In the genomic region with DNA sequence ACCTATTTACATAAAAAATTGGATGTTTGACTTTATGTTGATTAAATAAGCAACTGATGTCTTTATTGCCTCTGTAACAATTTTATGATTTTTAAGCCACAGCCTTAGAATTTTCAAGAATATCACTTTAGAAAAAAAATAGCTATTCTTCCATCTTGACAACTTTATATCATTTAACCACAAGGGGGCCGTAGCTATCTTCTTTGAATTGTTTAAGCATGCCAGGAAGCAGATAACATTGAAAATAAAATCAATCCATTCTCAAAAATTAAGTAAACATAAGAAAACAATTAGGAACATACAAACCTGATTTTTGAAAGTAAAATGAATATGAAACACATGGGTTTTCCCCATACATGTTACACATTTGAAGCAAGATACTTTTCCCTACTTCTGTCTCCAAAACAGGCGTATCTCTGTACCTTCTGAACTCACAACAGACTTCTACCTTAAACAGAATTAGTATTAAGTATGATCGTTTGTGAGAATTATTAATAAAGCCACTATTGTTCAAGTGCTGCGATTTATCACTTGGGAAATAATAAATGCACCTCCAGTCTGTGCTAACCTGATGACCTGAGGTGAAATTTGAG, we compare ENCODE assay signal across 8 cellular contexts.
DNase-seq lines count a peak whose midpoint lies in the region; ATAC-seq and TF ChIP-seq lines count a peak whose summit lies in the region.

No MANE protein-coding gene starts in this region.

- H4K20me1 ChIP-seq in fibroblast of lung (ENCODE audit: control insufficient read depth, extremely low read depth, insufficient read depth, low read length) (no peaks in the 10 kb centered on the region), smooth muscle cell (ENCODE audit: low read depth) (no peaks in the 10 kb centered on the region)

- in situ Hi-C loops in G401 (cut with HindIII; ENCODE audit: low sequenced_read_pairs), result no loop called here

- H3K79me2 ChIP-seq in fibroblast of lung (ENCODE audit: control insufficient read depth, insufficient read depth, low read length) (no peaks in the 10 kb centered on the region), smooth muscle cell (ENCODE audit: low read depth) (no peaks in the 10 kb centered on the region)

- peak; percentile 71 for DNase-seq in G401 (ENCODE audit: low spot score)
- peak; percentile 61 for DNase-seq in LoVo (ENCODE audit: low spot score)
- DNase-seq in RPMI7951 (ENCODE audit: low read depth), result peak; percentile 37
- DNase-seq in fibroblast of lung (ENCODE audit: low read depth in 2 of 2), result peak; percentile 25 to 72
- DNase-seq in smooth muscle cell (lab: John Stamatoyannopoulos, UW; ENCODE audit: unreplicated experiment), result no peak
- DNase-seq in activated effector memory CD4-positive, alpha-beta T cell treated with anti-CD3 and anti-CD28 coated beads, Interleukin-2, amount 50 U/mL, for 16 hours, result no peak

- H3K27me3 ChIP-seq in fibroblast of lung (ENCODE audit: control insufficient read depth, insufficient read depth, low read length) (no peaks in the 10 kb centered on the region), smooth muscle cell (ENCODE audit: low read depth) (no peaks in the 10 kb centered on the region)

- H3K4me1 ChIP-seq in fibroblast of lung (ENCODE audit: control insufficient read depth, extremely low read depth, insufficient read depth, low read length) (no peaks in the 10 kb centered on the region), smooth muscle cell (ENCODE audit: low read depth) (no peaks in the 10 kb centered on the region)

- H3K36me3 ChIP-seq in fibroblast of lung (ENCODE audit: control insufficient read depth, insufficient read depth, low read length), result no peaks in the 10 kb centered on the region
- H3K36me3 ChIP-seq in smooth muscle cell (ENCODE audit: low read depth), result no peaks in the 10 kb centered on the region

- H2AFZ ChIP-seq in fibroblast of lung (ENCODE audit: low read length), result no peak overlapping the region
- H2AFZ ChIP-seq in smooth muscle cell (ENCODE audit: low read depth), result no peak overlapping the region

- H3K4me3 ChIP-seq in fibroblast of lung (replicated peaks in 1 of 4; ENCODE audit: control extremely low read depth in 1 of 4, insufficient read depth in 1 of 4, low read depth in 3 of 4, low read length in 4 of 4) (no peak overlapping the region), smooth muscle cell (no peak overlapping the region)

- ATAC-seq in HG03280 (IDR thresholded peaks at IDR 0.05; ENCODE audit: unreplicated experiment) (no peak), GM21576 (IDR thresholded peaks at IDR 0.05; ENCODE audit: unreplicated experiment) (no peak)

- H3F3A ChIP-seq in smooth muscle cell (ENCODE audit: low read depth), result no peaks in the 10 kb centered on the region

- 44% methylated on average over 4 of the region's 4 CpGs for WGBS in smooth muscle cell (ENCODE audit: low lambda C conversion rate)

- no peaks in the 10 kb centered on the region for H3K9me3 ChIP-seq in fibroblast of lung (ENCODE audit: control insufficient read depth, insufficient read depth, low read depth, low read length)
- no peaks in the 10 kb centered on the region for H3K9me3 ChIP-seq in smooth muscle cell (replicated peaks; ENCODE audit: low read depth)

- no peak overlapping the region for H3K9ac ChIP-seq in fibroblast of lung (ENCODE audit: insufficient read depth, low read length)
- no peak overlapping the region for H3K9ac ChIP-seq in smooth muscle cell (ENCODE audit: low read depth)

- no peak overlapping the region for H3K27ac ChIP-seq in fibroblast of lung (ENCODE audit: insufficient read depth, low read length)
- no peak overlapping the region for H3K27ac ChIP-seq in smooth muscle cell (ENCODE audit: low read depth)

- TF ChIP-seq CTCF in fibroblast of lung (conservative IDR thresholded peaks at IDR 0.05 in 1 of 2, IDR thresholded peaks at IDR 0.05 in 1 of 2; ENCODE audit: low read depth in 1 of 2, low read length in 2 of 2) (peak; percentile 15 to 49), smooth muscle cell (IDR thresholded peaks at IDR 0.05; ENCODE audit: borderline replicate concordance, insufficient read depth, poor library complexity, severe bottlenecking) (peak; percentile 74)

- H3K4me2 ChIP-seq in fibroblast of lung (ENCODE audit: extremely low read depth, insufficient read depth, low read length) (no peak overlapping the region), smooth muscle cell (no peak overlapping the region)

Comparison
In these comparisons a context has a peak if more than half of its experiments do, and no peak if none do; other contexts are left out.
1. DNase-seq: peak in G401 (single experiment), LoVo (single experiment), RPMI7951 (single experiment) and fibroblast of lung (2 of 2); none in smooth muscle cell (single experiment) and activated effector memory CD4-positive, alpha-beta T cell treated with anti-CD3 and anti-CD28 coated beads, Interleukin-2, amount 50 U/mL, for 16 hours (single experiment).